In the genomic region with DNA sequence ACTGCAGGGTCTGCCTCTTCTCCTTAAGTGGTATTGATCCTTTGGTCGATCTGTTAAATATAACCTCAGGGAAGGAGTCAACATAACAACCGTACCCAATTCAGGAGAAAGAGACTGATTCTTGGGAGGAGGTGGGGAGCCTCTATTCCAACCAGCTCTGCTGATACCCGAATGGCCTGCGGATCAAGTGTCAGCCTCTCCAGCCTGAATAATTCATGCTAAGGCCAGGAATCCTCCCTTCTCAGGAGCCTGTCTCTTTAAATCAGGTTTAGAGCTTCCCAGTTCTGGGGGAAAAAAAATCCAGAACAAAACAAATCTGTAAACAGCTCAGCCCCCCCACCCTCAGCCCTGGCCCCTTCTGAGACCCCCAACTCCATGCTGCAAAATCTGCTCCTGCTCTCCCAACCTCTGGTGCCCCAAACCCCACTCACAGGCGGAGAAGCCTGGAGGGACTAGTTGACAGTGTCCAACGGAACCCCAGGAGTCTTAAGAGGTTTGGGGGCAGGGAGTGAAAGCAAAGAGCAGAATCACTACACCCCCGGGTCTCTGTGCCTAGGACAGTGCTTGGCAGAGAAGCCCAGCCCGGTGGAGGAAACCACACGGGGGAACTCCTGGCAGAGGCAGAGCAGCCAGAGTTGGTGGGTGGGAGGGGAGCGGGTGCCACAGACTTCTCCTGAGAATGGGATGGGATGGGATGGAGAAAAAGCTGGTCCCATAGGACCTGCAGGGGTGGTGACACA, we compare ENCODE assay signal across 9 cellular contexts. TPM values are rescaled to one million over a fixed set of nuclear protein-coding genes. Genes with fewer than 3 reads are reported as not detected.
DNase-seq lines count a peak whose midpoint lies in the region; ATAC-seq and TF ChIP-seq lines count a peak whose summit lies in the region.
"Had no signal": no experiment of that assay in that cellular context is flagged by ENCODE, and none has a peak within 500 bp of the region (broad histone marks: within the 10 kb centered on the region; RNA-seq: fewer than 3 reads in every experiment).

No MANE protein-coding gene starts in this region.

- ATAC-seq in CD4-positive, CD25-positive, alpha-beta regulatory T cell (ENCODE audit: low read depth in 2 of 2): no peak
- no peak for ATAC-seq in natural killer cell
- ATAC-seq in GM18907 (IDR thresholded peaks at IDR 0.05; ENCODE audit: unreplicated experiment): no peak

- peak overlapping the region; percentile 64 to 94 (median 66) for H3K4me3 Mint-ChIP-seq in CD4-positive, CD25-positive, alpha-beta regulatory T cell
- H3K4me3 Mint-ChIP-seq in brain (peak overlapping the region; percentile 77 to 84 (median 83)), natural killer cell (peak overlapping the region; percentile 81)

- no peaks in the 10 kb centered on the region for H3K9me3 ChIP-seq in CD4-positive, CD25-positive, alpha-beta regulatory T cell (ENCODE audit: control insufficient read depth in 2 of 2, low read length in 2 of 2)
- H3K9me3 ChIP-seq: thoracic aorta had no signal

- no peak overlapping the region for H3K27ac Mint-ChIP-seq in CD4-positive, CD25-positive, alpha-beta regulatory T cell
- no peak overlapping the region for H3K27ac Mint-ChIP-seq in brain
- no peak overlapping the region for H3K27ac Mint-ChIP-seq in natural killer cell

- no peaks in the 10 kb centered on the region for H3K36me3 Mint-ChIP-seq in CD4-positive, CD25-positive, alpha-beta regulatory T cell
- no peaks in the 10 kb centered on the region for H3K36me3 Mint-ChIP-seq in brain
- no peaks in the 10 kb centered on the region for H3K36me3 Mint-ChIP-seq in natural killer cell

- H3K4me1 ChIP-seq in CD4-positive, CD25-positive, alpha-beta regulatory T cell (ENCODE audit: control insufficient read depth, insufficient read depth, low read length, poor library complexity, severe bottlenecking): peaks cover 17% of the 10 kb centered on the region

- H3K27me3 Mint-ChIP-seq in CD4-positive, CD25-positive, alpha-beta regulatory T cell: peaks cover 60% of the 10 kb centered on the region
- H3K27me3 Mint-ChIP-seq in brain (peaks cover 74% of the 10 kb centered on the region), natural killer cell (ENCODE audit: low read depth in 2 of 2) (peaks cover 30 to 39% of the 10 kb centered on the region in 2 donors)

- peaks cover 0 to 24% (median 9%) of the 10 kb centered on the region in 4 donors for H3K4me1 Mint-ChIP-seq in CD4-positive, CD25-positive, alpha-beta regulatory T cell
- H3K4me1 Mint-ChIP-seq in brain: peaks cover 26% of the 10 kb centered on the region
- peaks cover 0 to 9% of the 10 kb centered on the region in 2 donors for H3K4me1 Mint-ChIP-seq in natural killer cell

- H3K27ac ChIP-seq in CD4-positive, CD25-positive, alpha-beta regulatory T cell (ENCODE audit: insufficient read depth, low read length, poor library complexity, severe bottlenecking): no peak overlapping the region
- H3K27ac ChIP-seq: thoracic aorta had no signal

- intact Hi-C loops in natural killer cell (cut with micrococcal nuclease): no loop called here

- H3K9me3 Mint-ChIP-seq in CD4-positive, CD25-positive, alpha-beta regulatory T cell: peaks cover 0 to 7% (median 0%) of the 10 kb centered on the region in 7 donors
- H3K9me3 Mint-ChIP-seq in brain (peaks cover 0 to 5% (median 0%) of the 10 kb centered on the region in 5 experiments), natural killer cell (no peaks in the 10 kb centered on the region)

- no peaks in the 10 kb centered on the region for H3K36me3 ChIP-seq in CD4-positive, CD25-positive, alpha-beta regulatory T cell (ENCODE audit: control insufficient read depth, insufficient read depth, low read length)
- no peaks in the 10 kb centered on the region for H3K36me3 ChIP-seq in H7 (replicated peaks; ENCODE audit: control insufficient read depth, insufficient read depth, low read length)
- H3K36me3 ChIP-seq: thoracic aorta had no signal

- H3K4me3 ChIP-seq in CD4-positive, CD25-positive, alpha-beta regulatory T cell (ENCODE audit: low read depth, low read length): no peak overlapping the region
- peak overlapping the region; percentile 45; the same call in 1 of the 2 replicates for H3K4me3 ChIP-seq in H7 (ENCODE audit: insufficient read depth, low read depth, low read length)

- TF ChIP-seq CTCF in brain (conservative IDR thresholded peaks at IDR 0.05) (no peak), natural killer cell (IDR thresholded peaks at IDR 0.05) (no peak)

- DNase-seq in CD4-positive, CD25-positive, alpha-beta regulatory T cell: no peak
- DNase-seq in H7 (peak; percentile 66), natural killer cell (no peak), T1000 (lab: John Stamatoyannopoulos, UW) (no peak), SIG-M5 (lab: John Stamatoyannopoulos, UW) (no peak)
- DNase-seq: MM.1S had no signal

- H3K27me3 ChIP-seq in CD4-positive, CD25-positive, alpha-beta regulatory T cell (ENCODE audit: control insufficient read depth, insufficient read depth, low read length): peaks cover 22% of the 10 kb centered on the region
- H3K27me3 ChIP-seq in H7 (ENCODE audit: control insufficient read depth, insufficient read depth, low read length): peaks cover 60% of the 10 kb centered on the region

RNA-seq across cellular contexts. Expression of a gene that starts 0.9 kb away (rescaled TPM):
- 0.12 TPM for total RNA-seq in CD4-positive, CD25-positive, alpha-beta regulatory T cell
- polyA plus RNA-seq in CD4-positive, CD25-positive, alpha-beta regulatory T cell: under 1 TPM in 1 of 4 donors, not detected in 3; 0.11 TPM
- total RNA-seq in H7 (2014; rRNA removed; shearing (Covaris generic)): not detected in 2 replicates
- polyA plus RNA-seq in brain (ENCODE audit: insufficient read depth, low read depth, low replicate concordance): 3.0 TPM
- total RNA-seq in natural killer cell: under 1 TPM; 0.34 to 0.75 (median 0.45) TPM
